ENCODE assay signal across 1 cellular context in the genomic region with DNA sequence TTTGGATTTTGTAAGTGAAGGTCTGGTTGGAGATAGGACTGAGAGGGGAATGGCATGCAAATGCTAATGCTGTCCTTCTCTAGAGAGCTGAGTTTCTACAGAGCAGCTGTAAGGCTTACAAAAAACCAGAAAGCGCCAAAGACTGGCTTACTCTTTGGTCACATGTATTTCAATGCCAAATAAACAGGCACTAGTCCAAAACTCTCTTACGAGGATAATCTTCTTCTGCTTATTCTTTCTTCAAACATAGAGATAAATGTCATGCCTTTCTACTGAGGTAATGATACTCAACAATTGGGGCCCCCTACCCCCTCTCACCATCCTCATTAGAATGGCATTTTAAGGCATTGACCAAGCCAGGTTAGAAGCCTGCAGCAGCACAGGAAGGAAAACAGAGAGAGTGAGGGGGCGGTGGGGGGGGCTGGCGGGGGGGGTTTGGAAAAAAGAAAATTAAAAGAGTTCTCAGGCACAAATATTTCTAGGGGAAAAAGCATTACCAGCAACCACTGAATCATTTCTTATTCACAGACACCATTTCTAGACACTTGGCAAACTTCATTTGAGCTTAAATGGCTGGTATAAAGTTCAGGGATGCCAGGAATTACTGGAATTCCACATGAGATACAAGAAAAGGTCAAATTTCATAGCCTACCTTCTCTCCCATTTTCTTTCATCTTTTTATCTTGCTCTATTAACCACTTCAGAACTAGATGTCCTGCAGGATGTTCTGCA.
TF ChIP-seq lines count a peak whose summit lies in the region.

No MANE protein-coding gene starts in this region.

TF ChIP-seq in SK-N-SH treated with all-trans-retinoic acid at 6 μM for 48 hours, 23 proteins besides CTCF, POLR2A, EP300 and RAD21 (continued from another document):
- TF ChIP-seq, protein P1, sequence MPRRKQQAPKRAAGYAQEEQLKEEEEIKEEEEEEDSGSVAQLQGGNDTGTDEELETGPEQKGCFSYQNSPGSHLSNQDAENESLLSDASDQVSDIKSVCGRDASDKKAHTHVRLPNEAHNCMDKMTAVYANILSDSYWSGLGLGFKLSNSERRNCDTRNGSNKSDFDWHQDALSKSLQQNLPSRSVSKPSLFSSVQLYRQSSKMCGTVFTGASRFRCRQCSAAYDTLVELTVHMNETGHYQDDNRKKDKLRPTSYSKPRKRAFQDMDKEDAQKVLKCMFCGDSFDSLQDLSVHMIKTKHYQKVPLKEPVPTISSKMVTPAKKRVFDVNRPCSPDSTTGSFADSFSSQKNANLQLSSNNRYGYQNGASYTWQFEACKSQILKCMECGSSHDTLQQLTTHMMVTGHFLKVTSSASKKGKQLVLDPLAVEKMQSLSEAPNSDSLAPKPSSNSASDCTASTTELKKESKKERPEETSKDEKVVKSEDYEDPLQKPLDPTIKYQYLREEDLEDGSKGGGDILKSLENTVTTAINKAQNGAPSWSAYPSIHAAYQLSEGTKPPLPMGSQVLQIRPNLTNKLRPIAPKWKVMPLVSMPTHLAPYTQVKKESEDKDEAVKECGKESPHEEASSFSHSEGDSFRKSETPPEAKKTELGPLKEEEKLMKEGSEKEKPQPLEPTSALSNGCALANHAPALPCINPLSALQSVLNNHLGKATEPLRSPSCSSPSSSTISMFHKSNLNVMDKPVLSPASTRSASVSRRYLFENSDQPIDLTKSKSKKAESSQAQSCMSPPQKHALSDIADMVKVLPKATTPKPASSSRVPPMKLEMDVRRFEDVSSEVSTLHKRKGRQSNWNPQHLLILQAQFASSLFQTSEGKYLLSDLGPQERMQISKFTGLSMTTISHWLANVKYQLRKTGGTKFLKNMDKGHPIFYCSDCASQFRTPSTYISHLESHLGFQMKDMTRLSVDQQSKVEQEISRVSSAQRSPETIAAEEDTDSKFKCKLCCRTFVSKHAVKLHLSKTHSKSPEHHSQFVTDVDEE (CRISPR knock-in tag; IDR thresholded peaks at IDR 0.05) = 0 out of 2 replicates have a peak, but pooled peaks have one; percentile 6
- TF ChIP-seq RARB (CRISPR knock-in tag; IDR thresholded peaks at IDR 0.05) (no peak), ZFP3 (CRISPR knock-in tag; IDR thresholded peaks at IDR 0.05) (no peak), SNAI2 (CRISPR knock-in tag; IDR thresholded peaks at IDR 0.05) (no peak), ZC3H10 (CRISPR knock-in tag; IDR thresholded peaks at IDR 0.05) (no peak), PPARA (CRISPR knock-in tag; IDR thresholded peaks at IDR 0.05; ENCODE audit: borderline replicate concordance) (no peak), BACH2 (CRISPR knock-in tag; IDR thresholded peaks at IDR 0.05; ENCODE audit: borderline replicate concordance) (no peak), GLIS3 (CRISPR knock-in tag; IDR thresholded peaks at IDR 0.05) (no peak), ZNF8 (CRISPR knock-in tag; IDR thresholded peaks at IDR 0.05) (no peak)
- TF ChIP-seq, protein P2, sequence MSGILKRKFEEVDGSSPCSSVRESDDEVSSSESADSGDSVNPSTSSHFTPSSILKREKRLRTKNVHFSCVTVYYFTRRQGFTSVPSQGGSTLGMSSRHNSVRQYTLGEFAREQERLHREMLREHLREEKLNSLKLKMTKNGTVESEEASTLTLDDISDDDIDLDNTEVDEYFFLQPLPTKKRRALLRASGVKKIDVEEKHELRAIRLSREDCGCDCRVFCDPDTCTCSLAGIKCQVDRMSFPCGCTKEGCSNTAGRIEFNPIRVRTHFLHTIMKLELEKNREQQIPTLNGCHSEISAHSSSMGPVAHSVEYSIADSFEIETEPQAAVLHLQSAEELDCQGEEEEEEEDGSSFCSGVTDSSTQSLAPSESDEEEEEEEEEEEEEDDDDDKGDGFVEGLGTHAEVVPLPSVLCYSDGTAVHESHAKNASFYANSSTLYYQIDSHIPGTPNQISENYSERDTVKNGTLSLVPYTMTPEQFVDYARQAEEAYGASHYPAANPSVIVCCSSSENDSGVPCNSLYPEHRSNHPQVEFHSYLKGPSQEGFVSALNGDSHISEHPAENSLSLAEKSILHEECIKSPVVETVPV (CRISPR knock-in tag; IDR thresholded peaks at IDR 0.05) = no peak
